ENCODE assay signal across 12 cellular contexts in genomic region chr11:36363361-36364272, GRCh38.
DNase-seq lines count a peak whose midpoint lies in the region; ATAC-seq, FAIRE-seq and TF ChIP-seq lines count a peak whose summit lies in the region.
"Had no signal": no experiment of that assay in that cellular context is flagged by ENCODE, and none has a peak within 500 bp of the region (broad histone marks: within the 10 kb centered on the region; RNA-seq: fewer than 3 reads in every experiment).

No MANE protein-coding gene starts in this region.

- peaks cover 75 to 97% (median 80%) of the 10 kb centered on the region in 10 experiments for H3K4me1 ChIP-seq in BLaER1 treated with 17β-estradiol and CSF1 and Interleukin-3, amounts not matched to agents 10 nM and 100 nM
- H3K4me1 ChIP-seq in keratinocyte (ENCODE audit: control insufficient read depth, extremely low read depth, insufficient read depth, low read length) (peaks cover 47% of the 10 kb centered on the region), SJCRH30 (peaks cover 20% of the 10 kb centered on the region; the same call in 1 of the 2 replicates)

- H3K4me3 ChIP-seq in BLaER1 treated with 17β-estradiol and CSF1 and Interleukin-3, amounts not matched to agents 10 nM and 100 nM: 0 out of 20 replicates have a peak overlapping the region, but pooled peaks of 1 of the 10 experiments have one; percentile 3
- H3K4me3 ChIP-seq in keratinocyte (ENCODE audit: control insufficient read depth in 2 of 3, extremely low read depth in 1 of 3, insufficient read depth in 2 of 3, low read depth in 1 of 3, low read length in 3 of 3): no peak overlapping the region
- H3K4me3 ChIP-seq in SJCRH30: no peak overlapping the region

- TF ChIP-seq CTCF in keratinocyte (optimal IDR thresholded peaks at IDR 0.05 in 1 of 3, IDR thresholded peaks at IDR 0.05 in 1 of 3, conservative IDR thresholded peaks at IDR 0.05 in 1 of 3; ENCODE audit: extremely low read depth in 1 of 3, insufficient read depth in 2 of 3, low read length in 3 of 3): no peak

- peak; percentile 57 for ATAC-seq in HG03571 (IDR thresholded peaks at IDR 0.05; ENCODE audit: unreplicated experiment)

- H4K20me1 ChIP-seq in BLaER1 treated with 17β-estradiol and CSF1 and Interleukin-3, amounts not matched to agents 10 nM and 100 nM: no peaks in the 10 kb centered on the region
- no peaks in the 10 kb centered on the region for H4K20me1 ChIP-seq in keratinocyte (ENCODE audit: control insufficient read depth, extremely low read depth, insufficient read depth, low read length)

- dilution Hi-C loops in keratinocyte (cut with MboI; ENCODE audit: extremely low pct_ligation_motif_present, low sequenced_read_pairs): no loop called here

- no peaks in the 10 kb centered on the region for H3K9me3 ChIP-seq in BLaER1 treated with 17β-estradiol and CSF1 and Interleukin-3, amounts not matched to agents 10 nM and 100 nM (replicated peaks in 1 of 11)
- H3K9me3 ChIP-seq in keratinocyte (ENCODE audit: control insufficient read depth, low read depth, low read length): no peaks in the 10 kb centered on the region
- no peaks in the 10 kb centered on the region for H3K9me3 ChIP-seq in SJCRH30 (replicated peaks)

- H3K27me3 ChIP-seq in BLaER1 treated with 17β-estradiol and CSF1 and Interleukin-3, amounts not matched to agents 10 nM and 100 nM: no peaks in the 10 kb centered on the region
- H3K27me3 ChIP-seq in keratinocyte (ENCODE audit: control insufficient read depth, extremely low read depth, insufficient read depth, low read length) (no peaks in the 10 kb centered on the region), SJCRH30 (no peaks in the 10 kb centered on the region)

- peak overlapping the region; percentile 69 for H2AFZ ChIP-seq in keratinocyte (ENCODE audit: control insufficient read depth, low read length)

- H3K9ac ChIP-seq in BLaER1 treated with 17β-estradiol and CSF1 and Interleukin-3, amounts not matched to agents 10 nM and 100 nM: peak overlapping the region in 3 of 11 experiments; percentile 6 to 44 (median 19); a peak in 2 of 22 replicates
- peak overlapping the region; percentile 1 for H3K9ac ChIP-seq in keratinocyte (ENCODE audit: control insufficient read depth, extremely low read depth, insufficient read depth, low read length)

- DNase-seq in UCSD-AML1 (lab: John Stamatoyannopoulos, UW; ENCODE audit: unreplicated experiment) (peak; percentile 47), keratinocyte (ENCODE audit: low read depth, low spot score) (no peak), nucleus accumbens (lab: John Stamatoyannopoulos, UW) (no peak), SJCRH30 (no peak), hypothalamus (lab: John Stamatoyannopoulos, UW) (no peak), NCI-H2029 treated with DMSO at 0.1 percent for 48 hours (lab: John Stamatoyannopoulos, UW) (no peak)
- DNase-seq: AML-193; NCI-H446; stimulated activated naive CD4-positive, alpha-beta T cell treated with Interleukin-2 at 50 U/mL for 16 hours had no signal

- H3K4me2 ChIP-seq in BLaER1 treated with 17β-estradiol and CSF1 and Interleukin-3, amounts not matched to agents 10 nM and 100 nM: peak overlapping the region; percentile 69 to 92 (median 85)
- H3K4me2 ChIP-seq in keratinocyte (ENCODE audit: control insufficient read depth, extremely low read depth, insufficient read depth, low read depth, low read length): peak overlapping the region; percentile 31

- no peaks in the 10 kb centered on the region for H3K36me3 ChIP-seq in BLaER1 treated with 17β-estradiol and CSF1 and Interleukin-3, amounts not matched to agents 10 nM and 100 nM
- H3K36me3 ChIP-seq in keratinocyte (ENCODE audit: control insufficient read depth in 2 of 2, extremely low read depth in 1 of 2, insufficient read depth in 2 of 2, low read length in 2 of 2): no peaks in the 10 kb centered on the region
- no peaks in the 10 kb centered on the region for H3K36me3 ChIP-seq in SJCRH30

- no peaks in the 10 kb centered on the region for H3K9me1 ChIP-seq in keratinocyte (ENCODE audit: control insufficient read depth, extremely low read depth, insufficient read depth, low read length)

- no peaks in the 10 kb centered on the region for H3K79me2 ChIP-seq in keratinocyte (ENCODE audit: control insufficient read depth, insufficient read depth, low read length)

- H3K27ac ChIP-seq in BLaER1 treated with 17β-estradiol and CSF1 and Interleukin-3, amounts not matched to agents 10 nM and 100 nM: peak overlapping the region in 3 of 11 experiments; percentile 18 to 56 (median 51); a peak in 5 of 22 replicates
- H3K27ac ChIP-seq in keratinocyte (ENCODE audit: control insufficient read depth, insufficient read depth, low read length) (peak overlapping the region; percentile 91), SJCRH30 (no peak overlapping the region)

- no peak for FAIRE-seq in keratinocyte (lab: Jason Lieb, UNC)
- FAIRE-seq: islet of Langerhans had no signal
